9 cellular contexts compared by ENCODE assay signal in genomic region chr9:129487307-129487657, GRCh38.
DNase-seq lines count a peak whose midpoint lies in the region; ATAC-seq and TF ChIP-seq lines count a peak whose summit lies in the region.
"Had no signal": no experiment of that assay in that cellular context is flagged by ENCODE, and none has a peak within 500 bp of the region (broad histone marks: within the 10 kb centered on the region; RNA-seq: fewer than 3 reads in every experiment).

No MANE protein-coding gene starts in this region.

- H3K4me1 ChIP-seq in body of pancreas, result peaks cover 82% of the 10 kb centered on the region
- H3K4me1 ChIP-seq in mucosa of rectum (ENCODE audit: control insufficient read depth in 2 of 2, insufficient read depth in 2 of 2, low read length in 2 of 2), result peaks cover 49 to 63% of the 10 kb centered on the region in 2 donors
- H3K4me1 ChIP-seq in thymus (ENCODE audit: control insufficient read depth, insufficient read depth, low read length), result peaks cover 3% of the 10 kb centered on the region

- H3K9me3 Mint-ChIP-seq in activated CD8-positive, alpha-beta memory T cell treated with anti-CD3 and anti-CD28 coated beads, Interleukin-2, amount 10 ng/mL, durations not matched to agents 7 days and 5 days (ENCODE audit: low read depth), result no peaks in the 10 kb centered on the region

- H3K4me3 ChIP-seq in body of pancreas, result no peak overlapping the region
- H3K4me3 ChIP-seq in mucosa of rectum (ENCODE audit: low read length in 2 of 2), result no peak overlapping the region
- H3K4me3 ChIP-seq in thymus (ENCODE audit: low read length), result no peak overlapping the region

- no peak for DNase-seq in activated CD8-positive, alpha-beta memory T cell treated with anti-CD3 and anti-CD28 coated beads, Interleukin-2, amount 10 ng/mL, durations not matched to agents 7 days and 5 days
- no peak for DNase-seq in activated CD8-positive, alpha-beta memory T cell treated with anti-CD3 and anti-CD28 coated beads, Interleukin-2, amount 50 U/mL, for 4 hours
- DNase-seq in body of pancreas (no peak), UCSD-AML1 (lab: John Stamatoyannopoulos, UW; ENCODE audit: unreplicated experiment) (no peak), KG1 (lab: John Stamatoyannopoulos, UW) (no peak)
- DNase-seq: activated effector memory CD4-positive, alpha-beta T cell treated with Interleukin-2 at 50 U/mL for 16 hours had no signal

- H3K4me3 Mint-ChIP-seq in activated CD8-positive, alpha-beta memory T cell treated with anti-CD3 and anti-CD28 coated beads, Interleukin-2, amount 10 ng/mL, durations not matched to agents 7 days and 5 days, result peak overlapping the region; percentile 16

- H3K27me3 Mint-ChIP-seq in activated CD8-positive, alpha-beta memory T cell treated with anti-CD3 and anti-CD28 coated beads, Interleukin-2, amount 10 ng/mL, durations not matched to agents 7 days and 5 days, result no peaks in the 10 kb centered on the region

- no peak for TF ChIP-seq CTCF in body of pancreas (IDR thresholded peaks at IDR 0.05)

- H3K9me3 ChIP-seq in body of pancreas (no peaks in the 10 kb centered on the region), mucosa of rectum (ENCODE audit: control insufficient read depth in 2 of 2, low read length in 2 of 2) (no peaks in the 10 kb centered on the region), thymus (ENCODE audit: control insufficient read depth) (no peaks in the 10 kb centered on the region)

- H3K27ac ChIP-seq in body of pancreas, result peak overlapping the region; percentile 98 to 100 (median 98)
- peak overlapping the region; percentile 92 to 95 for H3K27ac ChIP-seq in mucosa of rectum (ENCODE audit: low read depth in 2 of 2, low read length in 2 of 2)
- H3K27ac ChIP-seq in thymus (ENCODE audit: low read depth), result peak overlapping the region; percentile 89

- no peak for TF ChIP-seq POLR2A in body of pancreas (IDR thresholded peaks at IDR 0.05)

- H3K27me3 ChIP-seq in body of pancreas, result no peaks in the 10 kb centered on the region
- H3K27me3 ChIP-seq in mucosa of rectum (ENCODE audit: control insufficient read depth in 2 of 2, insufficient read depth in 2 of 2, low read length in 2 of 2), result no peaks in the 10 kb centered on the region
- H3K27me3 ChIP-seq in thymus (ENCODE audit: control insufficient read depth, insufficient read depth), result peaks cover 42% of the 10 kb centered on the region

- CTCF ChIA-PET in activated CD8-positive, alpha-beta memory T cell treated with anti-CD3 and anti-CD28 coated beads, Interleukin-2, amount 10 ng/mL, durations not matched to agents 7 days and 5 days (lab: Charles Lee), result no interaction called here

- intact Hi-C loops in body of pancreas (cut with DNase I), result no loop called here

- WGBS in body of pancreas, 2 donors, result 88% methylated on average over 3 of the region's 3 CpGs; no CpG with 5 or more reads in 1 of the 2 donors
- 92% methylated on average over 3 of the region's 3 CpGs for WGBS in thymus

- peak overlapping the region; percentile 72 to 96 for H3K9ac ChIP-seq in mucosa of rectum (ENCODE audit: low read depth in 1 of 2, low read length in 2 of 2)

- ATAC-seq in activated CD8-positive, alpha-beta memory T cell treated with anti-CD3 and anti-CD28 coated beads, Interleukin-2, amount 10 ng/mL, durations not matched to agents 7 days and 5 days, result no peak
- ATAC-seq in body of pancreas (no peak), GM18861 (IDR thresholded peaks at IDR 0.05; ENCODE audit: unreplicated experiment) (no peak)

- H3K4me1 Mint-ChIP-seq in activated CD8-positive, alpha-beta memory T cell treated with anti-CD3 and anti-CD28 coated beads, Interleukin-2, amount 10 ng/mL, durations not matched to agents 7 days and 5 days, result peaks cover 56% of the 10 kb centered on the region

- peak overlapping the region; percentile 92 for H3K27ac Mint-ChIP-seq in activated CD8-positive, alpha-beta memory T cell treated with anti-CD3 and anti-CD28 coated beads, Interleukin-2, amount 10 ng/mL, durations not matched to agents 7 days and 5 days

- H3K36me3 ChIP-seq in body of pancreas (replicated peaks in 1 of 2; ENCODE audit: insufficient read depth in 1 of 2, low read depth in 2 of 2) (no peaks in the 10 kb centered on the region), mucosa of rectum (ENCODE audit: control insufficient read depth in 2 of 2, insufficient read depth in 2 of 2, low read length in 2 of 2) (no peaks in the 10 kb centered on the region), thymus (ENCODE audit: control insufficient read depth, insufficient read depth) (no peaks in the 10 kb centered on the region)

- peaks cover 10% of the 10 kb centered on the region for H3K36me3 Mint-ChIP-seq in activated CD8-positive, alpha-beta memory T cell treated with anti-CD3 and anti-CD28 coated beads, Interleukin-2, amount 10 ng/mL, durations not matched to agents 7 days and 5 days
